In the genomic region with DNA sequence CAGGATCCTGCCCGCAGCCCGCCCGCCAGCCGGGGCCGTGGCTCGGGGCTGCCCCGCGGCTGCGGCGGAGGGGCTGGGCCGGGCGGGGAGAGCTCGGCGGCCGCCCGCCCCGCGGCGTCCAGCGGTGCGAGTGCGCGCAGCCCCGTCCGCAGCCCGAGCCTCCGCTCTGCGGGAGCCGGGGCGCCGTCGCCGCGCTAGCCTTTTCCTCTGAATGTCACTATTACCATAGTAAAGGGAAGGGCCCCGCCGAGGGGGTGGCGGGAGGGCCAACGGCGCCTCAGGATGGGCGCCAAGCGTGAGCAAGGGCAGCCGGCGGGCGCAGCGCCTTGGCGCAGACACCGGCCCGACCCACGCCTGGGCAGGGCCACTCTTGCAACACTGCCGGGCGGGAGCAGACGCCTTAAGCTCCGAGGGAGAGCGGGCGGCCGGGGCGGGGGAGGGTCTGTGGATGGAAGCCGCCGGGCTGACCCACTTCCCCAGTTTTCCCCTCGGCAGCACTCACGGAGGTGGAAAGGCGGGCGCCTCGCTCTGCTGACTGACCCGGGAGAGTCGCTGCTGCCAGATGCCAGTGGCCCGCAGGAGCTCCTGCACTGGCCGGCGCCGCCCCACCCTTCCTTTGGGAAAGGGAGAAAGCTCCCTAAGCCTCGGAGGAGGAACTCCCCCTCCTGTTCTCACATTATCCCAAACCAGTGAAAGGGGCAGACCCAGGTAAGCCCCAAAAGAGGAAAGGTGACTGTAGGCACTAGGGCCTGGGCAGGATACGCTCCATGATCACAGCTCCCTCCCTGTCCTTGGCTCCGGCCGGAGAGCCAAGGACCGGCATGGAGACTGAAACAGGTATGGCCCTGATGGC, we compare ENCODE assay signal across 8 cellular contexts.
DNase-seq lines count a peak whose midpoint lies in the region; ATAC-seq and TF ChIP-seq lines count a peak whose summit lies in the region.

No MANE protein-coding gene starts in this region.

- no peaks in the 10 kb centered on the region for H3K36me3 Mint-ChIP-seq in activated CD8-positive, alpha-beta T cell treated with anti-CD3 and anti-CD28 coated beads for 36 hours (ENCODE audit: low read depth)
- H3K36me3 Mint-ChIP-seq in neural progenitor cell: no peaks in the 10 kb centered on the region
- H3K36me3 Mint-ChIP-seq in activated CD4-positive, alpha-beta T cell treated with anti-CD3 and anti-CD28 coated beads, Interleukin-2, amount 10 ng/mL, durations not matched to agents 24 days and 14 days (ENCODE audit: low read depth): no peaks in the 10 kb centered on the region

- DNase-seq in ELF-1 (ENCODE audit: low read depth, low spot score): peak; percentile 78
- peak; percentile 55 for DNase-seq in NCI-H1092 (lab: John Stamatoyannopoulos, UW)
- DNase-seq in activated CD8-positive, alpha-beta T cell treated with anti-CD3 and anti-CD28 coated beads for 36 hours: peak; percentile 40
- DNase-seq in foreskin keratinocyte: peak in 1 of 2 donors; percentile 43
- DNase-seq in neural progenitor cell (ENCODE audit: low spot score): peak; percentile 88
- DNase-seq in activated CD4-positive, alpha-beta T cell treated with anti-CD3 and anti-CD28 coated beads, Interleukin-2, amount 10 ng/mL, durations not matched to agents 24 days and 14 days: no peak

- intact Hi-C loops in activated CD8-positive, alpha-beta T cell treated with anti-CD3 and anti-CD28 coated beads for 36 hours (cut with micrococcal nuclease): no loop called here
- intact Hi-C loops in activated CD4-positive, alpha-beta T cell treated with anti-CD3 and anti-CD28 coated beads, Interleukin-2, amount 10 ng/mL, durations not matched to agents 24 days and 14 days (cut with micrococcal nuclease): no loop called here

- peak overlapping the region; percentile 99 for H3K4me2 ChIP-seq in neural progenitor cell

- peak overlapping the region; percentile 45 for H2AFZ ChIP-seq in neural progenitor cell (replicated peaks)

- H3K27ac ChIP-seq in foreskin keratinocyte (no peak overlapping the region), neural progenitor cell (no peak overlapping the region)

- peaks cover 55% of the 10 kb centered on the region for H3K27me3 ChIP-seq in foreskin keratinocyte
- peaks cover 66% of the 10 kb centered on the region for H3K27me3 ChIP-seq in neural progenitor cell

- no peaks in the 10 kb centered on the region for H3K36me3 ChIP-seq in neural progenitor cell

- peak; percentile 50 for ATAC-seq in activated CD8-positive, alpha-beta T cell treated with anti-CD3 and anti-CD28 coated beads for 36 hours
- ATAC-seq in foreskin keratinocyte (peak; percentile 81), GM19324 (IDR thresholded peaks at IDR 0.05; ENCODE audit: low FRiP score, unreplicated experiment) (no peak), HG02588 (IDR thresholded peaks at IDR 0.05; ENCODE audit: unreplicated experiment) (no peak)

- no peaks in the 10 kb centered on the region for H3K79me2 ChIP-seq in neural progenitor cell (ENCODE audit: low read depth)

- H3K9me3 ChIP-seq in neural progenitor cell (ENCODE audit: low read depth): no peaks in the 10 kb centered on the region

- POLR2A ChIA-PET in activated CD8-positive, alpha-beta T cell treated with anti-CD3 and anti-CD28 coated beads for 36 hours (lab: Charles Lee): interaction anchor here (0.6 to 1.0 kb wide), 2 partner anchors 20 to 276 kb away, joined by 3 read pairs; no protein-coding TSS in a partner anchor

- no peaks in the 10 kb centered on the region for H3K9me3 Mint-ChIP-seq in activated CD8-positive, alpha-beta T cell treated with anti-CD3 and anti-CD28 coated beads for 36 hours
- H3K9me3 Mint-ChIP-seq in neural progenitor cell: no peaks in the 10 kb centered on the region
- H3K9me3 Mint-ChIP-seq in activated CD4-positive, alpha-beta T cell treated with anti-CD3 and anti-CD28 coated beads, Interleukin-2, amount 10 ng/mL, durations not matched to agents 24 days and 14 days: no peaks in the 10 kb centered on the region

- H3K27me3 Mint-ChIP-seq in activated CD8-positive, alpha-beta T cell treated with anti-CD3 and anti-CD28 coated beads for 36 hours: peaks cover 47% of the 10 kb centered on the region
- H3K27me3 Mint-ChIP-seq in neural progenitor cell (ENCODE audit: insufficient read depth, low read depth): peaks cover 28% of the 10 kb centered on the region
- peaks cover 31% of the 10 kb centered on the region for H3K27me3 Mint-ChIP-seq in activated CD4-positive, alpha-beta T cell treated with anti-CD3 and anti-CD28 coated beads, Interleukin-2, amount 10 ng/mL, durations not matched to agents 24 days and 14 days

- TF ChIP-seq CTCF in activated CD8-positive, alpha-beta T cell treated with anti-CD3 and anti-CD28 coated beads for 36 hours (IDR thresholded peaks at IDR 0.05): no peak
- TF ChIP-seq CTCF in foreskin keratinocyte (conservative IDR thresholded peaks at IDR 0.05) (no peak), neural progenitor cell (IDR thresholded peaks at IDR 0.05) (no peak)

- CTCF ChIA-PET in activated CD8-positive, alpha-beta T cell treated with anti-CD3 and anti-CD28 coated beads for 36 hours (lab: Charles Lee): interaction anchor here (1.4 kb wide), 1 partner anchor 131 kb away, joined by 3 read pairs; no protein-coding TSS in a partner anchor

- H3K4me1 Mint-ChIP-seq in activated CD8-positive, alpha-beta T cell treated with anti-CD3 and anti-CD28 coated beads for 36 hours (ENCODE audit: low read depth): peaks cover 17% of the 10 kb centered on the region
- peaks cover 13% of the 10 kb centered on the region for H3K4me1 Mint-ChIP-seq in neural progenitor cell
- peaks cover 3% of the 10 kb centered on the region for H3K4me1 Mint-ChIP-seq in activated CD4-positive, alpha-beta T cell treated with anti-CD3 and anti-CD28 coated beads, Interleukin-2, amount 10 ng/mL, durations not matched to agents 24 days and 14 days

- H3K4me3 ChIP-seq in neural progenitor cell: peak overlapping the region; percentile 51

- H4K20me1 ChIP-seq in neural progenitor cell (ENCODE audit: low read depth): peaks cover 12% of the 10 kb centered on the region

- no peaks in the 10 kb centered on the region for H3K4me1 ChIP-seq in foreskin keratinocyte
- peaks cover 12% of the 10 kb centered on the region for H3K4me1 ChIP-seq in neural progenitor cell

- H3K27ac Mint-ChIP-seq in activated CD8-positive, alpha-beta T cell treated with anti-CD3 and anti-CD28 coated beads for 36 hours: no peak overlapping the region
- H3K27ac Mint-ChIP-seq in neural progenitor cell: no peak overlapping the region
- no peak overlapping the region for H3K27ac Mint-ChIP-seq in activated CD4-positive, alpha-beta T cell treated with anti-CD3 and anti-CD28 coated beads, Interleukin-2, amount 10 ng/mL, durations not matched to agents 24 days and 14 days

- H3F3A ChIP-seq in neural progenitor cell (ENCODE audit: low read depth): peaks cover 10% of the 10 kb centered on the region

- H3K9ac ChIP-seq in neural progenitor cell: no peak overlapping the region

- no peak overlapping the region for H3K4me3 Mint-ChIP-seq in activated CD8-positive, alpha-beta T cell treated with anti-CD3 and anti-CD28 coated beads for 36 hours
- H3K4me3 Mint-ChIP-seq in neural progenitor cell: peak overlapping the region; percentile 88
- no peak overlapping the region for H3K4me3 Mint-ChIP-seq in activated CD4-positive, alpha-beta T cell treated with anti-CD3 and anti-CD28 coated beads, Interleukin-2, amount 10 ng/mL, durations not matched to agents 24 days and 14 days

Comparison
In these comparisons a context has a peak if more than half of its experiments do, and no peak if none do; other contexts are left out.
1. ATAC-seq: peak in activated CD8-positive, alpha-beta T cell treated with anti-CD3 and anti-CD28 coated beads for 36 hours (single experiment) and foreskin keratinocyte (single experiment); none in GM19324 (single experiment) and HG02588 (single experiment).